In the genomic region with DNA sequence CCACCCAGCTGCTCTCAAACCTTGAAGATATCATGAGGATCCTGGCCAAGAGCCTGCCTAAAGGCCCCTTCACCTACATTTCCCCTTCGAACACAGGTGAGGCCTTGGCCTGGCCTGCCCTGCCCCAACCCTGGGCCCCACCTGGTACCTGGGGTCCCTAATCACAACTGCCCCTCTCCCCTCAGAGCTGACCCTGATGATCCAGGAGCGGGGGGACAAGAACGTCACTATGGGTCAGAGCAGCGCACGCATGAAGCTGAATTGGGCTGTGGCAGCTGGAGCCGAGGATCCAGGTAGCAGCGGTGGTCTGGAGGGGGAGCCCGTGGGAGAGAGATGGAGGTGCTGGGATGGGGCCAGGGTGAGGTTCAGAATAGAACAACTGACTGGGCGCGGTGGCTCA, we compare ENCODE assay signal across 21 cellular contexts. TPM values are rescaled to one million over a fixed set of nuclear protein-coding genes. Genes with fewer than 3 reads are reported as not detected.
DNase-seq lines count a peak whose midpoint lies in the region; ATAC-seq and TF ChIP-seq lines count a peak whose summit lies in the region.
"Had no signal": no experiment of that assay in that cellular context is flagged by ENCODE, and none has a peak within 500 bp of the region (broad histone marks: within the 10 kb centered on the region; RNA-seq: fewer than 3 reads in every experiment).

No MANE protein-coding gene starts in this region.

- peak; percentile 36 for DNase-seq in activated T-cell treated with anti-CD3 and anti-CD28 coated beads, Interleukin-2, amount 50 U/mL, for 1 hour
- DNase-seq in activated T-cell treated with anti-CD3 and anti-CD28 coated beads, Interleukin-2, amount 50 U/mL, for 4 hours = no peak
- no peak for DNase-seq in HFFc6
- DNase-seq in effector memory CD8-positive, alpha-beta T cell = peak in 2 of 3 experiments; percentile 18 to 26
- DNase-seq in ovary = no peak
- DNase-seq in SHP77 treated with DMSO at 0.1 percent for 48 hours (lab: John Stamatoyannopoulos, UW) = no peak
- DNase-seq in G401 (ENCODE audit: low spot score) = no peak
- DNase-seq: anterior cingulate cortex; colonic mucosa; erythroblast; HCEC 1CT; head of caudate nucleus; islet precursor cell; NCI-H2029; NCI-H524; occipital lobe; OCI-M1; stimulated activated CD4-positive, alpha-beta T cell treated with anti-CD3 and anti-CD28 coated beads, Interleukin-4, amount 100 ng/mL, for 4 hours; upper lobe of left lung had no signal

- no peaks in the 10 kb centered on the region for H3K36me3 ChIP-seq in ovary

- H3K4me3 Mint-ChIP-seq in activated T-cell treated with anti-CD3 and anti-CD28 coated beads, Interleukin-2, amount 50 U/mL, for 4 hours = no peak overlapping the region
- no peak overlapping the region for H3K4me3 Mint-ChIP-seq in HFFc6
- peak overlapping the region in 1 of 2 donors; percentile 55 for H3K4me3 Mint-ChIP-seq in effector memory CD8-positive, alpha-beta T cell
- H3K4me3 Mint-ChIP-seq in stimulated activated memory B cell treated with anti-CD40 and anti-IgM and Interleukin-4, amounts not matched to agents 10 μg/mL and 1 μg/mL and 100 μg/mL, for 72 hours = no peak overlapping the region

- peaks cover 9% of the 10 kb centered on the region for H3K4me1 Mint-ChIP-seq in activated T-cell treated with anti-CD3 and anti-CD28 coated beads, Interleukin-2, amount 50 U/mL, for 4 hours (ENCODE audit: low read depth)
- peaks cover 18% of the 10 kb centered on the region for H3K4me1 Mint-ChIP-seq in HFFc6 (ENCODE audit: low read depth)
- peaks cover 6 to 31% of the 10 kb centered on the region in 2 donors for H3K4me1 Mint-ChIP-seq in effector memory CD8-positive, alpha-beta T cell (ENCODE audit: low read depth in 2 of 2)
- peaks cover 24% of the 10 kb centered on the region for H3K4me1 Mint-ChIP-seq in stimulated activated memory B cell treated with anti-CD40 and anti-IgM and Interleukin-4, amounts not matched to agents 10 μg/mL and 1 μg/mL and 100 μg/mL, for 72 hours

- TF ChIP-seq POLR2A in ovary (IDR thresholded peaks at IDR 0.05) = no peak

- H3K27ac Mint-ChIP-seq in HFFc6 = peak overlapping the region; percentile 84; the same call in 1 of the 2 replicates
- peak overlapping the region; percentile 92 to 98 for H3K27ac Mint-ChIP-seq in effector memory CD8-positive, alpha-beta T cell
- H3K27ac Mint-ChIP-seq in stimulated activated memory B cell treated with anti-CD40 and anti-IgM and Interleukin-4, amounts not matched to agents 10 μg/mL and 1 μg/mL and 100 μg/mL, for 72 hours = peak overlapping the region; percentile 75

- H3K27ac ChIP-seq in ovary = no peak overlapping the region
- H3K27ac ChIP-seq: colonic mucosa, SK-N-MC had no signal

- H3K9me3 Mint-ChIP-seq in activated T-cell treated with anti-CD3 and anti-CD28 coated beads, Interleukin-2, amount 50 U/mL, for 4 hours = no peaks in the 10 kb centered on the region
- no peaks in the 10 kb centered on the region; the same call in 1 of the 2 replicates for H3K9me3 Mint-ChIP-seq in HFFc6
- H3K9me3 Mint-ChIP-seq in effector memory CD8-positive, alpha-beta T cell = no peaks in the 10 kb centered on the region
- no peaks in the 10 kb centered on the region for H3K9me3 Mint-ChIP-seq in stimulated activated memory B cell treated with anti-CD40 and anti-IgM and Interleukin-4, amounts not matched to agents 10 μg/mL and 1 μg/mL and 100 μg/mL, for 72 hours

- H3K27me3 Mint-ChIP-seq in activated T-cell treated with anti-CD3 and anti-CD28 coated beads, Interleukin-2, amount 50 U/mL, for 4 hours (ENCODE audit: low read depth) = no peaks in the 10 kb centered on the region
- peaks cover 4% of the 10 kb centered on the region for H3K27me3 Mint-ChIP-seq in HFFc6 (ENCODE audit: insufficient read depth)
- no peaks in the 10 kb centered on the region for H3K27me3 Mint-ChIP-seq in effector memory CD8-positive, alpha-beta T cell
- H3K27me3 Mint-ChIP-seq in stimulated activated memory B cell treated with anti-CD40 and anti-IgM and Interleukin-4, amounts not matched to agents 10 μg/mL and 1 μg/mL and 100 μg/mL, for 72 hours = no peaks in the 10 kb centered on the region

- H3K4me1 ChIP-seq in ovary (ENCODE audit: insufficient read depth) = peaks cover 4% of the 10 kb centered on the region
- H3K4me1 ChIP-seq: colonic mucosa had no signal

- no peak overlapping the region for H3K4me3 ChIP-seq in ovary
- H3K4me3 ChIP-seq: colonic mucosa, SK-N-MC, upper lobe of left lung had no signal

- peaks cover 37% of the 10 kb centered on the region for H3K36me3 Mint-ChIP-seq in activated T-cell treated with anti-CD3 and anti-CD28 coated beads, Interleukin-2, amount 50 U/mL, for 4 hours (ENCODE audit: insufficient read depth)
- peaks cover 43% of the 10 kb centered on the region for H3K36me3 Mint-ChIP-seq in HFFc6 (ENCODE audit: low read depth)
- peaks cover 100% of the 10 kb centered on the region for H3K36me3 Mint-ChIP-seq in effector memory CD8-positive, alpha-beta T cell (ENCODE audit: insufficient read depth)
- H3K36me3 Mint-ChIP-seq in stimulated activated memory B cell treated with anti-CD40 and anti-IgM and Interleukin-4, amounts not matched to agents 10 μg/mL and 1 μg/mL and 100 μg/mL, for 72 hours = peaks cover 80% of the 10 kb centered on the region

- no peaks in the 10 kb centered on the region for H3K27me3 ChIP-seq in ovary
- H3K27me3 ChIP-seq: colonic mucosa, upper lobe of left lung had no signal

- TF ChIP-seq CTCF in HFFc6 (IDR thresholded peaks at IDR 0.05) (no peak), ovary (IDR thresholded peaks at IDR 0.05) (no peak)

- ATAC-seq in activated T-cell treated with anti-CD3 and anti-CD28 coated beads, Interleukin-2, amount 50 U/mL, for 4 hours = no peak
- no peak for ATAC-seq in effector memory CD8-positive, alpha-beta T cell (replicated peaks)
- ATAC-seq in stimulated activated memory B cell treated with anti-CD40 and anti-IgM and Interleukin-4, amounts not matched to agents 10 μg/mL and 1 μg/mL and 100 μg/mL, for 72 hours = no peak

- in situ Hi-C loops in G401 (cut with HindIII; ENCODE audit: low sequenced_read_pairs) = no loop called here

- intact Hi-C loops in ovary (cut with DNase I) = no loop called here

- H3K9me3 ChIP-seq in ovary = no peaks in the 10 kb centered on the region
- H3K9me3 ChIP-seq: colonic mucosa, upper lobe of left lung had no signal

- WGBS in ovary, 3 donors = 85 to 95% (median 95%) methylated on average over 10 of the region's 10 CpGs

- no peak for TF ChIP-seq EP300 in ovary (IDR thresholded peaks at IDR 0.05)

RNA-seq across cellular contexts. Expression of a gene that starts 17.7 kb away (rescaled TPM):
- total RNA-seq in activated T-cell treated with anti-CD3 and anti-CD28 coated beads, Interleukin-2, amount 50 U/mL, for 4 hours = 100 to 1,000 TPM; 538 to 557 (median 548) TPM
- 10 to 100 TPM; 52.5 to 82.7 (median 78.0) TPM for total RNA-seq in HFFc6 (2021; fragmentation: NEBNext Ultra II Directional; extraction: Animal tissue kit (Norgen Biotek cat#: 25700))
- total RNA-seq in ovary = 10 to 100 TPM; 23.8 to 48.4 (median 31.8) TPM
- 10 to 100 TPM in 1 of 2 donors, 1 to 10 TPM in 1; 7.9 to 42.5 TPM for polyA plus RNA-seq in ovary
- total RNA-seq in G401 (2014; rRNA removed; shearing (Covaris generic)) = 181 and 204 TPM in 2 replicates

RNA-seq across cellular contexts. Expression of a gene that starts 20.2 kb away (rescaled TPM):
- total RNA-seq in activated T-cell treated with anti-CD3 and anti-CD28 coated beads, Interleukin-2, amount 50 U/mL, for 4 hours = 100 to 1,000 TPM; 217 to 280 (median 218) TPM
- total RNA-seq in HFFc6 (2021; fragmentation: NEBNext Ultra II Directional; extraction: Animal tissue kit (Norgen Biotek cat#: 25700)) = 10 to 100 TPM; 79.7 to 91.9 (median 85.4) TPM
- total RNA-seq in ovary = 10 to 100 TPM in 5 of 7 donors, 1 to 10 TPM in 2; 5.0 to 41.6 (median 25.6) TPM
- 10 to 100 TPM in 1 of 2 donors, 1 to 10 TPM in 1; 8.3 to 26.3 TPM for polyA plus RNA-seq in ovary
- total RNA-seq in G401 (2014; rRNA removed; shearing (Covaris generic)) = 25.3 and 28.1 TPM in 2 replicates

RNA-seq across cellular contexts. Expression of a gene that starts 31.6 kb away (rescaled TPM):
- total RNA-seq in activated T-cell treated with anti-CD3 and anti-CD28 coated beads, Interleukin-2, amount 50 U/mL, for 4 hours = 100 to 1,000 TPM; 171 to 213 (median 197) TPM
- 100 to 1,000 TPM; 132 to 173 (median 149) TPM for total RNA-seq in HFFc6 (2021; fragmentation: NEBNext Ultra II Directional; extraction: Animal tissue kit (Norgen Biotek cat#: 25700))
- 100 to 1,000 TPM in 1 of 7 donors, 10 to 100 TPM in 6; 42.3 to 128 (median 76.6) TPM for total RNA-seq in ovary
- polyA plus RNA-seq in ovary = 10 to 100 TPM; 16.6 to 53.9 TPM
- total RNA-seq in G401 (2014; rRNA removed; shearing (Covaris generic)) = 94.8 and 98.6 TPM in 2 replicates

Comparison
In these comparisons a context has a peak if more than half of its experiments do, and no peak if none do; other contexts are left out.
1. DNase-seq: peak in activated T-cell treated with anti-CD3 and anti-CD28 coated beads, Interleukin-2, amount 50 U/mL, for 1 hour (single experiment) and effector memory CD8-positive, alpha-beta T cell (2 of 3); none in activated T-cell treated with anti-CD3 and anti-CD28 coated beads, Interleukin-2, amount 50 U/mL, for 4 hours (single experiment), HFFc6 (single experiment), ovary (0 of 5), SHP77 treated with DMSO at 0.1 percent for 48 hours (single experiment) and G401 (single experiment).
2. Peak in every context shown above with its lines, with median percentiles within 50 percentile points of each other: H3K27ac Mint-ChIP-seq.